Comparison of ENCODE assay signal across 1 cellular context in genomic region chr5:58477760-58478159, GRCh38.
TF ChIP-seq lines count a peak whose summit lies in the region.

No MANE protein-coding gene starts in this region.

TF ChIP-seq in IMR-90, 13 proteins besides CTCF, POLR2A, EP300 and RAD21 (continued from another document):
- TF ChIP-seq USF2 (IDR thresholded peaks at IDR 0.05; ENCODE audit: low read depth, low read length) (no peak), FOS (IDR thresholded peaks at IDR 0.05; ENCODE audit: low read depth, low read length) (no peak), MAFK (IDR thresholded peaks at IDR 0.05; ENCODE audit: low read depth, low read length) (no peak), ELK1 (IDR thresholded peaks at IDR 0.05; ENCODE audit: borderline replicate concordance, low read depth, low read length) (no peak), MAZ (IDR thresholded peaks at IDR 0.05; ENCODE audit: borderline replicate concordance, low read depth, low read length) (no peak), NFE2L2 (IDR thresholded peaks at IDR 0.05; ENCODE audit: low read depth, low read length) (no peak), CHD1 (IDR thresholded peaks at IDR 0.05; ENCODE audit: low read depth, low read length) (no peak), BHLHE40 (IDR thresholded peaks at IDR 0.05; ENCODE audit: low read depth, low read length) (no peak)
